ENCODE assay signal across 9 cellular contexts in genomic region chr20:62952373-62953166, GRCh38. TPM values are rescaled to one million over a fixed set of nuclear protein-coding genes. Genes with fewer than 3 reads are reported as not detected.
DNase-seq lines count a peak whose midpoint lies in the region; ATAC-seq and TF ChIP-seq lines count a peak whose summit lies in the region.
"Had no signal": no experiment of that assay in that cellular context is flagged by ENCODE, and none has a peak within 500 bp of the region (broad histone marks: within the 10 kb centered on the region; RNA-seq: fewer than 3 reads in every experiment).

TSS of gene SLC17A9 (plus strand) at chr20:62952709. CDS start at chr20:62952831, 122 bp downstream.

- CTCF ChIA-PET in Caco-2 (lab: Charles Lee), result interaction anchor here (0.6 to 3.1 kb wide), 5 partner anchors 8 to 158 kb away, joined by 3 to 15 read pairs (median 3); no protein-coding TSS in a partner anchor

- DNase-seq in Caco-2 (peak; percentile 96 to 97), Kasumi-1 (lab: John Stamatoyannopoulos, UW) (peak; percentile 59 to 73), activated gamma-delta T cell (lab: John Stamatoyannopoulos, UW) (peak; percentile 55), heart left ventricle (peak; percentile 54 to 88 (median 81)), renal cortical epithelial cell (ENCODE audit: low read depth) (peak; percentile 14), globus pallidus (ENCODE audit: low spot score) (no peak), SK-N-DZ (ENCODE audit: low spot score) (no peak)

- peak within 1 kb of the TSS in 11 of 12 donors; percentile 43 to 95 (median 78) for H3K27ac ChIP-seq in heart left ventricle
- H3K27ac ChIP-seq: SJSA1 had no signal

- peaks cover 45% of the 10 kb centered on the region for H3K4me1 ChIP-seq in Caco-2
- H3K4me1 ChIP-seq in heart left ventricle, result peaks cover 3 to 42% (median 25%) of the 10 kb centered on the region in 12 donors

- TF ChIP-seq CTCF in Caco-2 (IDR thresholded peaks at IDR 0.05; ENCODE audit: insufficient read depth in 1 of 2, low read depth in 1 of 2, low read length in 1 of 2, severe bottlenecking in 1 of 2, unreplicated experiment in 1 of 2) (peak in 1 of 2 experiments; percentile 65), heart left ventricle (IDR thresholded peaks at IDR 0.05) (no peak)

- peaks cover 35% of the 10 kb centered on the region for H3K4me1 Mint-ChIP-seq in Caco-2 (ENCODE audit: low read depth, unreplicated experiment)

- POLR2A ChIA-PET in Caco-2 (lab: Charles Lee), result interaction anchor here (0.5 to 2.5 kb wide), 5 partner anchors 15 to 91 kb away, joined by 3 to 26 read pairs (median 4); partner anchors contain the start of genes GID8 and TCFL5

- peaks cover 14% of the 10 kb centered on the region for H3K9me3 Mint-ChIP-seq in Caco-2 (ENCODE audit: unreplicated experiment)

- peaks cover 83% of the 10 kb centered on the region for H3K36me3 Mint-ChIP-seq in Caco-2 (ENCODE audit: insufficient read depth, unreplicated experiment)

- H3K27ac Mint-ChIP-seq in Caco-2 (ENCODE audit: unreplicated experiment), result peak within 1 kb of the TSS; percentile 93

- H3K9me3 ChIP-seq in Caco-2 (no peaks in the 10 kb centered on the region), heart left ventricle (peaks cover 0 to 5% (median 0%) of the 10 kb centered on the region in 12 donors)

- no peaks in the 10 kb centered on the region for H3K27me3 Mint-ChIP-seq in Caco-2 (ENCODE audit: insufficient read depth, unreplicated experiment)

- no peak for TF ChIP-seq POLR2A in heart left ventricle (IDR thresholded peaks at IDR 0.05)

- no TSS peak for BruUV-seq in Caco-2 (replicated peaks; lab: Mats Ljungman, UMichigan)

- intact Hi-C loops in Caco-2 (cut with micrococcal nuclease; ENCODE audit: unreplicated experiment) (loop anchor here (1.0 to 2.0 kb wide), 3 partner anchors 14 to 26 kb away; partner anchors contain the start of genes DIDO1 and GID8), heart left ventricle (cut with DNase I) (no loop called here)

- H3K4me3 ChIP-seq in Caco-2 (ENCODE audit: low read depth, low read length) (peak within 1 kb of the TSS; percentile 60), heart left ventricle (peak within 1 kb of the TSS in 10 of 12 donors; percentile 14 to 52 (median 39))
- H3K4me3 ChIP-seq: SJSA1 had no signal

- peak; percentile 48 for ATAC-seq in GM21423 (IDR thresholded peaks at IDR 0.05; ENCODE audit: unreplicated experiment)
- ATAC-seq in heart left ventricle, result peak in 3 of 4 donors; percentile 41 to 51 (median 47)

- H3K27me3 ChIP-seq in Caco-2 (replicated peaks; ENCODE audit: control insufficient read depth, insufficient read depth, low read length), result no peaks in the 10 kb centered on the region
- no peaks in the 10 kb centered on the region for H3K27me3 ChIP-seq in heart left ventricle
- H3K27me3 ChIP-seq: SJSA1 had no signal

- WGBS in heart left ventricle, 4 donors, result 21 to 34% (median 25%) methylated on average over 15 to 40 of the region's 40 CpGs

- peaks cover 11% of the 10 kb centered on the region; the same call in 1 of the 2 replicates for H3K36me3 ChIP-seq in Caco-2 (ENCODE audit: control insufficient read depth, insufficient read depth, low read length)
- H3K36me3 ChIP-seq in heart left ventricle, result peaks cover 0 to 31% (median 22%) of the 10 kb centered on the region in 9 donors

- peak within 1 kb of the TSS; percentile 85 for H3K4me3 Mint-ChIP-seq in Caco-2 (ENCODE audit: unreplicated experiment)

RNA-seq across cellular contexts. Expression of gene SLC17A9, which starts in this region (rescaled TPM):
- total RNA-seq in Caco-2 (2022) (64.7 and 77.4 TPM in 2 replicates), heart left ventricle (1 to 10 TPM in 3 of 9 donors, under 1 TPM in 6; 0.16 to 6.6 (median 0.67) TPM), renal cortical epithelial cell (0.65 and 3.3 TPM in 2 replicates)
- polyA plus RNA-seq in heart left ventricle, result 1 to 10 TPM; 1.7 to 2.6 TPM
- 1.1 and 1.5 TPM in 2 replicates for polyA plus RNA-seq in SK-N-DZ (2014; cell fraction: cytosol; rRNA removed)
- 4.9 and 6.9 TPM in 2 replicates for polyA plus RNA-seq in SK-N-DZ (2014; cell fraction: nucleus; rRNA removed)
- total RNA-seq: SJSA1 had no signal

Comparison
In these comparisons a context has a peak if more than half of its experiments do, and no peak if none do; other contexts are left out.
1. DNase-seq: peak in Caco-2 (2 of 2), Kasumi-1 (2 of 2), activated gamma-delta T cell (single experiment), heart left ventricle (5 of 5) and renal cortical epithelial cell (single experiment); none in globus pallidus (single experiment) and SK-N-DZ (single experiment).